ENCODE assay signal across 11 cellular contexts in genomic region chr5:135553688-135554462, GRCh38. TPM values are rescaled to one million over a fixed set of nuclear protein-coding genes. Genes with fewer than 3 reads are reported as not detected.
DNase-seq lines count a peak whose midpoint lies in the region; ATAC-seq, FAIRE-seq and TF ChIP-seq lines count a peak whose summit lies in the region.
"Had no signal": no experiment of that assay in that cellular context is flagged by ENCODE, and none has a peak within 500 bp of the region (broad histone marks: within the 10 kb centered on the region; RNA-seq: fewer than 3 reads in every experiment).

No MANE protein-coding gene starts in this region.

- no peak for DNase-seq in AG09309 (ENCODE audit: low read depth)
- DNase-seq in HFF-Myc (ENCODE audit: extremely low read depth, low read depth) = no peak
- DNase-seq in SK-MEL-5 (ENCODE audit: low read depth, low spot score) = peak; percentile 80
- no peak for DNase-seq in keratinocyte (ENCODE audit: low read depth, low spot score)
- no peak for DNase-seq in activated CD8-positive, alpha-beta memory T cell treated with anti-CD3 and anti-CD28 coated beads, Interleukin-2, amount 50 U/mL, for 48 hours
- DNase-seq in NCI-H187 treated with DMSO at 0.1 percent for 48 hours (lab: John Stamatoyannopoulos, UW) = no peak
- DNase-seq in activated CD4-positive, alpha-beta T cell treated with anti-CD3 and anti-CD28 coated beads, Interleukin-2, amount 50 U/mL, for 1 hour = no peak
- DNase-seq: naive B cell had no signal

- peak; percentile 72 for FAIRE-seq in keratinocyte (lab: Jason Lieb, UNC)

- no peaks in the 10 kb centered on the region for H3K9me1 ChIP-seq in keratinocyte (ENCODE audit: control insufficient read depth, extremely low read depth, insufficient read depth, low read length)

- peak overlapping the region; percentile 97 for H2AFZ ChIP-seq in keratinocyte (ENCODE audit: control insufficient read depth, low read length)

- ATAC-seq in HG02798 (IDR thresholded peaks at IDR 0.05; ENCODE audit: poor library complexity, unreplicated experiment) = no peak

- H3K79me2 ChIP-seq in keratinocyte (ENCODE audit: control insufficient read depth, insufficient read depth, low read length) = no peaks in the 10 kb centered on the region

- dilution Hi-C loops in keratinocyte (cut with MboI; ENCODE audit: extremely low pct_ligation_motif_present, low sequenced_read_pairs) = loop anchor here (5.0 to 10.0 kb wide), 2 partner anchors 92 to 281 kb away; partner anchors contain the start of gene SLC25A48

- no peaks in the 10 kb centered on the region for H4K20me1 ChIP-seq in keratinocyte (ENCODE audit: control insufficient read depth, extremely low read depth, insufficient read depth, low read length)

- peaks cover 4% of the 10 kb centered on the region for H3K4me1 ChIP-seq in keratinocyte (ENCODE audit: control insufficient read depth, extremely low read depth, insufficient read depth, low read length)

- peak overlapping the region; percentile 85 for H3K4me2 ChIP-seq in keratinocyte (ENCODE audit: control insufficient read depth, extremely low read depth, insufficient read depth, low read depth, low read length)
- H3K4me2 ChIP-seq: KMS-11 had no signal

- peak; percentile 51 for TF ChIP-seq CTCF in AG09309 (IDR thresholded peaks at IDR 0.05; ENCODE audit: control insufficient read depth, insufficient read depth, low read depth, low read length, missing control alignments)
- TF ChIP-seq CTCF in HFF-Myc (IDR thresholded peaks at IDR 0.05; ENCODE audit: low read depth, low read length, missing control alignments) = peak; percentile 41
- peak; percentile 74 to 87 (median 86) for TF ChIP-seq CTCF in keratinocyte (optimal IDR thresholded peaks at IDR 0.05 in 1 of 3, IDR thresholded peaks at IDR 0.05 in 1 of 3, conservative IDR thresholded peaks at IDR 0.05 in 1 of 3; ENCODE audit: extremely low read depth in 1 of 3, insufficient read depth in 2 of 3, low read length in 3 of 3)

- H3K4me3 ChIP-seq in AG09309 (ENCODE audit: control insufficient read depth, low read depth, low read length) (peak overlapping the region; percentile 26), HFF-Myc (replicated peaks; ENCODE audit: low read depth, low read length) (no peak overlapping the region), keratinocyte (ENCODE audit: control insufficient read depth in 2 of 3, extremely low read depth in 1 of 3, insufficient read depth in 2 of 3, low read depth in 1 of 3, low read length in 3 of 3) (peak overlapping the region in 2 of 3 experiments; percentile 50 to 67)
- H3K4me3 ChIP-seq: thoracic aorta had no signal

- in situ Hi-C loops in SK-MEL-5 (cut with HindIII; ENCODE audit: low pct_unique_long_range_greater_than_20kb, low sequenced_read_pairs) = loop anchor here (5.0 to 25.0 kb wide), 2 partner anchors 92 to 283 kb away; partner anchors contain the start of gene SLC25A48

- H3K27ac ChIP-seq in keratinocyte (ENCODE audit: control insufficient read depth, insufficient read depth, low read length) = no peak overlapping the region
- H3K27ac ChIP-seq: KMS-11, thoracic aorta had no signal

- peaks cover 6% of the 10 kb centered on the region for H3K27me3 ChIP-seq in keratinocyte (ENCODE audit: control insufficient read depth, extremely low read depth, insufficient read depth, low read length)

- no peaks in the 10 kb centered on the region for H3K9me3 ChIP-seq in keratinocyte (ENCODE audit: control insufficient read depth, low read depth, low read length)
- H3K9me3 ChIP-seq: thoracic aorta had no signal

- H3K36me3 ChIP-seq in keratinocyte (ENCODE audit: control insufficient read depth in 2 of 2, extremely low read depth in 1 of 2, insufficient read depth in 2 of 2, low read length in 2 of 2) = no peaks in the 10 kb centered on the region
- H3K36me3 ChIP-seq: thoracic aorta had no signal

- H3K9ac ChIP-seq in keratinocyte (ENCODE audit: control insufficient read depth, extremely low read depth, insufficient read depth, low read length) = peak overlapping the region; percentile 48
- H3K9ac ChIP-seq: KMS-11 had no signal

RNA-seq across cellular contexts. Expression of gene NEUROG1, which starts 18.1 kb away (rescaled TPM):
- total RNA-seq in SK-MEL-5 (2014; rRNA removed; shearing (Covaris generic)) = not detected in 2 replicates
- polyA plus RNA-seq in SK-MEL-5 (2015; cell fraction: cytosol; rRNA removed) = not detected in 2 replicates
- not detected in 2 replicates for polyA plus RNA-seq in SK-MEL-5 (2015; cell fraction: nucleus; rRNA removed)
- polyA plus RNA-seq in keratinocyte = not detected in 3 replicates
- polyA plus RNA-seq in keratinocyte (2011; ENCODE audit: low read depth) = not detected
- polyA plus RNA-seq in keratinocyte (2011; cell fraction: cytosol; rRNA removed) = not detected in 2 replicates
- polyA plus RNA-seq in keratinocyte (2011; cell fraction: nucleus; rRNA removed) = not detected in 2 replicates
- not detected in 2 replicates for polyA plus RNA-seq in keratinocyte (2012; ENCODE audit: low replicate concordance)
- not detected in 3 replicates for polyA minus RNA-seq in keratinocyte
- polyA minus RNA-seq in keratinocyte (2011; cell fraction: cytosol; rRNA and poly(A)+ RNA removed) = not detected
- not detected in 2 replicates for polyA minus RNA-seq in keratinocyte (2011; cell fraction: nucleus; rRNA and poly(A)+ RNA removed)
- total RNA-seq: thoracic aorta had no signal

RNA-seq across cellular contexts. Expression of gene CXCL14, which starts 24.9 kb away (rescaled TPM):
- not detected in 2 replicates for total RNA-seq in SK-MEL-5 (2014; rRNA removed; shearing (Covaris generic))
- polyA plus RNA-seq in SK-MEL-5 (2015; cell fraction: cytosol; rRNA removed) = 0.08 TPM in 1 of 2 replicates, not detected in the other
- not detected in 2 replicates for polyA plus RNA-seq in SK-MEL-5 (2015; cell fraction: nucleus; rRNA removed)
- 14.0 to 613 TPM (median 124 TPM) in 3 replicates for polyA plus RNA-seq in keratinocyte
- 62.7 TPM for polyA plus RNA-seq in keratinocyte (2011; ENCODE audit: low read depth)
- polyA plus RNA-seq in keratinocyte (2011; cell fraction: cytosol; rRNA removed) = 187 and 211 TPM in 2 replicates
- 167 and 274 TPM in 2 replicates for polyA plus RNA-seq in keratinocyte (2011; cell fraction: nucleus; rRNA removed)
- 17.6 and 308 TPM in 2 replicates for polyA plus RNA-seq in keratinocyte (2012; ENCODE audit: low replicate concordance)
- polyA minus RNA-seq in keratinocyte = 3.3 to 151 TPM (median 22.5 TPM) in 3 replicates
- 101 TPM for polyA minus RNA-seq in keratinocyte (2011; cell fraction: cytosol; rRNA and poly(A)+ RNA removed)
- polyA minus RNA-seq in keratinocyte (2011; cell fraction: nucleus; rRNA and poly(A)+ RNA removed) = 56.7 and 94.6 TPM in 2 replicates
